Comparison of ENCODE assay signal across 8 cellular contexts in the genomic region with DNA sequence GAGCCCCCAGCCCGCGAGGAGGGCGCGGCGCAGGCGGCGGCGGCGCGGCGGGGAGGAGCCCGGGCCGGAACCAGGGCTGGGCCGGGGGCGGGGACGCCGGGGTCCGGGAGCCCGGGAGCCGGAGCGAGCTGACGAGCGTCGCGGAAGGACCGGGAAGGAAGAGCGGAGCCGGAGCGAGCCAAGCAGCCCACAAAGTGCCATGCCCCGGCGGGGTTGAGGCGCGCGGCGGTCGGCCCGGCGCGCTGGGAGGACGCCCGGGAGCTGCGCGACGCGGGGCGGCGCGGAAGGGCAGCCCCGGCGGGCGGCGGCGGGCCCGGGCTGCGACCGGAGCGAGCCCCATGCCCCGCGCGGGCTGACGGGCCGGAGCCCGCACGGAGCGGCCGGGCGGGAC. TPM values are rescaled to one million over a fixed set of nuclear protein-coding genes. Genes with fewer than 3 reads are reported as not detected.
DNase-seq lines count a peak whose midpoint lies in the region; ATAC-seq and TF ChIP-seq lines count a peak whose summit lies in the region.

No MANE protein-coding gene starts in this region.

- H3K27ac ChIP-seq in spleen: peak overlapping the region in 5 of 8 donors; percentile 51 to 87 (median 72)

- POLR2A ChIA-PET in activated CD8-positive, alpha-beta T cell treated with anti-CD3 and anti-CD28 coated beads for 36 hours (lab: Charles Lee): interaction anchor here (0.7 to 1.1 kb wide), 2 partner anchors 15 to 172 kb away, joined by 3 read pairs; no protein-coding TSS in a partner anchor

- no peaks in the 10 kb centered on the region for H3K9me3 ChIP-seq in spleen

- WGBS in spleen, 5 donors: 0 to 1% (median 1%) methylated on average over 17 to 67 of the region's 67 CpGs

- TF ChIP-seq CTCF in activated CD8-positive, alpha-beta T cell treated with anti-CD3 and anti-CD28 coated beads for 36 hours (IDR thresholded peaks at IDR 0.05): no peak
- no peak for TF ChIP-seq CTCF in spleen (IDR thresholded peaks at IDR 0.05 in 8 of 11, conservative IDR thresholded peaks at IDR 0.05 in 3 of 11)

- H3K36me3 ChIP-seq in spleen: peaks cover 0 to 9% (median 3%) of the 10 kb centered on the region in 6 donors

- H3K4me1 Mint-ChIP-seq in activated CD8-positive, alpha-beta T cell treated with anti-CD3 and anti-CD28 coated beads for 36 hours (ENCODE audit: low read depth): peaks cover 21% of the 10 kb centered on the region

- ATAC-seq in GM19452 (IDR thresholded peaks at IDR 0.05; ENCODE audit: unreplicated experiment) (peak; percentile 33), HG03442 (IDR thresholded peaks at IDR 0.05; ENCODE audit: unreplicated experiment) (peak; percentile 38), left ventricle myocardium superior (peak; percentile 14)
- ATAC-seq in activated CD8-positive, alpha-beta T cell treated with anti-CD3 and anti-CD28 coated beads for 36 hours: peak; percentile 52

- peak overlapping the region; percentile 61 to 97 (median 82) for H3K4me3 ChIP-seq in spleen

- TF ChIP-seq POLR2A in spleen (IDR thresholded peaks at IDR 0.05): no peak

- intact Hi-C loops in activated CD8-positive, alpha-beta T cell treated with anti-CD3 and anti-CD28 coated beads for 36 hours (cut with micrococcal nuclease): loop anchor here (10.0 kb wide), 1 partner anchor 122 kb away; no protein-coding TSS in a partner anchor
- intact Hi-C loops in left ventricle myocardium superior (cut with micrococcal nuclease) (no loop called here), spleen (cut with DNase I; ENCODE audit: low total_unique reads) (no loop called here)

- no peak overlapping the region for H3K4me3 Mint-ChIP-seq in activated CD8-positive, alpha-beta T cell treated with anti-CD3 and anti-CD28 coated beads for 36 hours

- H3K4me1 ChIP-seq in spleen: peaks cover 19 to 62% (median 36%) of the 10 kb centered on the region in 6 donors

- peaks cover 3% of the 10 kb centered on the region for H3K36me3 Mint-ChIP-seq in activated CD8-positive, alpha-beta T cell treated with anti-CD3 and anti-CD28 coated beads for 36 hours (ENCODE audit: low read depth)

- peaks cover 0 to 43% (median 18%) of the 10 kb centered on the region in 7 donors for H3K27me3 ChIP-seq in spleen (replicated peaks in 1 of 7)

- H3K27ac Mint-ChIP-seq in activated CD8-positive, alpha-beta T cell treated with anti-CD3 and anti-CD28 coated beads for 36 hours: no peak overlapping the region

- DNase-seq in DMS53 treated with DMSO at 0.1 percent for 48 hours (lab: John Stamatoyannopoulos, UW; ENCODE audit: unreplicated experiment) (peak; percentile 18), left ventricle myocardium superior (no peak), spleen (no peak), kidney tubule cell (ENCODE audit: low spot score) (no peak), NCI-H128 (lab: John Stamatoyannopoulos, UW; ENCODE audit: unreplicated experiment) (no peak)
- peak; percentile 43 for DNase-seq in activated CD8-positive, alpha-beta T cell treated with anti-CD3 and anti-CD28 coated beads for 36 hours

- CTCF ChIA-PET in activated CD8-positive, alpha-beta T cell treated with anti-CD3 and anti-CD28 coated beads for 36 hours (lab: Charles Lee): interaction anchor here (1.6 kb wide), 1 partner anchor 122 kb away, joined by 4 read pairs; no protein-coding TSS in a partner anchor

- H3K27me3 Mint-ChIP-seq in activated CD8-positive, alpha-beta T cell treated with anti-CD3 and anti-CD28 coated beads for 36 hours: peaks cover 15% of the 10 kb centered on the region

- H3K9me3 Mint-ChIP-seq in activated CD8-positive, alpha-beta T cell treated with anti-CD3 and anti-CD28 coated beads for 36 hours: no peaks in the 10 kb centered on the region

RNA-seq across cellular contexts. Expression of gene FOXP4, which starts 0.3 kb away (rescaled TPM):
- 10 to 100 TPM; 11.0 to 11.8 TPM for total RNA-seq in activated CD8-positive, alpha-beta T cell treated with anti-CD3 and anti-CD28 coated beads for 36 hours
- total RNA-seq in left ventricle myocardium superior (16.8 TPM), spleen (10 to 100 TPM in 3 of 7 donors, 1 to 10 TPM in 4; 5.3 to 12.1 (median 8.3) TPM)
- polyA plus RNA-seq in spleen: 1 to 10 TPM; 3.0 to 5.8 (median 3.4) TPM

Comparison
In these comparisons a context has a peak if more than half of its experiments do, and no peak if none do; other contexts are left out.
1. DNase-seq: peak in DMS53 treated with DMSO at 0.1 percent for 48 hours (single experiment) and activated CD8-positive, alpha-beta T cell treated with anti-CD3 and anti-CD28 coated beads for 36 hours (single experiment); none in left ventricle myocardium superior (single experiment), spleen (single experiment), kidney tubule cell (single experiment) and NCI-H128 (single experiment).
2. Peak in every context shown above with its lines, with median percentiles within 50 percentile points of each other: ATAC-seq.